Comparison of ENCODE assay signal across 10 cellular contexts in the genomic region with DNA sequence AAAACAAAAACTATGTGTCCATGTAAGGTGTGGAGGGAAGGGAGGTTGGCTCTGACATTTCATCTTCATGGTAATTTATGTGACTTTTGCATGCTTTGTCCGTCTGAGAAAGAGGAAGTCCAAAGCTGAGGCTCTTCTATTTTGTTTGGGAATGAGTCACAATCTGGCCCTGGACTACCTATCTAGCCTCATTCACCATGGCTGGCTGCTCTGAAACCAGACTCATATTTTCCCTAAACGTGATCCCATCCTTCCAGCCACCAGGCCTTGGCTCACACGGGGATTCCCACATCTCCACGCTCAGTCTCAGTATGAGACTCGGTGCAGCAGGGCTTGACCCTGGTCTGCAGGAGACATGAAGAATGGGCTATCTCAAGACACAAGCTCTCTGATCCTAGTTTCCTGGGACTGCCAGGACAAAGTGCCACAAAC.
A peak's percentile ranks its signal among the peaks of the same experiment; 100 is the strongest.
DNase-seq lines count a peak whose midpoint lies in the region; ATAC-seq, FAIRE-seq and TF ChIP-seq lines count a peak whose summit lies in the region.
"Had no signal": no experiment of that assay in that cellular context is flagged by ENCODE, and none has a peak within 500 bp of the region (broad histone marks: within the 10 kb centered on the region; RNA-seq: fewer than 3 reads in every experiment).

No MANE protein-coding gene starts in this region.

- H3K36me3 ChIP-seq in ACC112 (ENCODE audit: insufficient read depth, low read length): no peaks in the 10 kb centered on the region
- H3K36me3 ChIP-seq in astrocyte (ENCODE audit: insufficient read depth, low read length): no peaks in the 10 kb centered on the region
- H3K36me3 ChIP-seq: BE2C had no signal

- H3K4me1 Mint-ChIP-seq in astrocyte (ENCODE audit: low read depth, unreplicated experiment): peaks cover 21% of the 10 kb centered on the region
- H3K4me1 Mint-ChIP-seq: activated naive CD4-positive, alpha-beta T cell treated with anti-CD3 and anti-CD28 coated beads, Interleukin-2, amount 50 U/mL, for 24 hours had no signal

- peak; percentile 77 for ATAC-seq in GM19043 (IDR thresholded peaks at IDR 0.05; ENCODE audit: low read depth, unreplicated experiment)
- peak; percentile 81 for ATAC-seq in HG03025 (IDR thresholded peaks at IDR 0.05; ENCODE audit: low FRiP score, unreplicated experiment)

- H3K36me3 Mint-ChIP-seq in astrocyte (ENCODE audit: low read depth, unreplicated experiment): no peaks in the 10 kb centered on the region
- H3K36me3 Mint-ChIP-seq: activated naive CD4-positive, alpha-beta T cell treated with anti-CD3 and anti-CD28 coated beads, Interleukin-2, amount 50 U/mL, for 24 hours had no signal

- H3K4me3 Mint-ChIP-seq in astrocyte (ENCODE audit: unreplicated experiment): no peak overlapping the region
- H3K4me3 Mint-ChIP-seq: activated naive CD4-positive, alpha-beta T cell treated with anti-CD3 and anti-CD28 coated beads, Interleukin-2, amount 50 U/mL, for 24 hours had no signal

- in situ Hi-C loops in ACHN (cut with HindIII; ENCODE audit: low pct_ligation_motif_present, low pct_unique_long_range_greater_than_20kb, low sequenced_read_pairs): no loop called here

- H4K20me1 ChIP-seq in astrocyte (ENCODE audit: insufficient read depth, low read length): no peaks in the 10 kb centered on the region

- TF ChIP-seq CTCF in astrocyte (IDR thresholded peaks at IDR 0.05; ENCODE audit: insufficient read depth, low read depth, low read length): no peak

- H3K4me1 ChIP-seq in ACC112 (ENCODE audit: control insufficient read depth, insufficient read depth, low read length, unreplicated experiment) (peaks cover 18% of the 10 kb centered on the region), astrocyte (ENCODE audit: insufficient read depth, low read length) (peaks cover 16% of the 10 kb centered on the region)

- H3K27me3 ChIP-seq in ACC112 (ENCODE audit: insufficient read depth, low read length): no peaks in the 10 kb centered on the region
- no peaks in the 10 kb centered on the region for H3K27me3 ChIP-seq in astrocyte (ENCODE audit: insufficient read depth, low read length)
- H3K27me3 ChIP-seq: BE2C had no signal

- H3K4me3 ChIP-seq in ACC112 (ENCODE audit: low read depth, low read length) (no peak overlapping the region), astrocyte (ENCODE audit: insufficient read depth, low read depth, low read length) (no peak overlapping the region)

- H3K9me3 ChIP-seq in astrocyte (ENCODE audit: insufficient read depth, low read depth, low read length): no peaks in the 10 kb centered on the region
- H3K9me3 ChIP-seq: BE2C had no signal

- no peak overlapping the region for H3K27ac ChIP-seq in ACC112 (ENCODE audit: low read depth, low read length)
- H3K27ac ChIP-seq in astrocyte (ENCODE audit: low read depth, low read length): no peak overlapping the region

- FAIRE-seq in astrocyte (lab: Jason Lieb, UNC): peak; percentile 23

- H3K27ac Mint-ChIP-seq in astrocyte (ENCODE audit: unreplicated experiment): no peak overlapping the region
- H3K27ac Mint-ChIP-seq: activated naive CD4-positive, alpha-beta T cell treated with anti-CD3 and anti-CD28 coated beads, Interleukin-2, amount 50 U/mL, for 24 hours had no signal

- H3K79me2 ChIP-seq in ACC112 (ENCODE audit: control insufficient read depth, insufficient read depth, low read length, unreplicated experiment) (no peaks in the 10 kb centered on the region), astrocyte (ENCODE audit: insufficient read depth, low read length) (no peaks in the 10 kb centered on the region)

- no peak overlapping the region for H3K9ac ChIP-seq in astrocyte (ENCODE audit: low read length)

- H2AFZ ChIP-seq in ACC112 (ENCODE audit: low read length, unreplicated experiment) (peak overlapping the region; percentile 30), astrocyte (ENCODE audit: low read depth, low read length) (peak overlapping the region; percentile 19)

- peak overlapping the region; percentile 22 for H3K4me2 ChIP-seq in astrocyte (ENCODE audit: low read length)

- DNase-seq in astrocyte (ENCODE audit: low read depth) (peak; percentile 82), NCI-H1417 (lab: John Stamatoyannopoulos, UW) (no peak), ACHN (no peak)
- DNase-seq in activated CD4-positive, CD25-positive, alpha-beta regulatory T cell treated with anti-CD3 and anti-CD28 coated beads, Interleukin-2, amount 50 U/mL, for 72 hours: no peak
- no peak for DNase-seq in activated effector memory CD4-positive, alpha-beta T cell treated with anti-CD3 and anti-CD28 coated beads, Interleukin-2, amount 50 U/mL, for 16 hours
- DNase-seq: BE2C had no signal

- H3K9me3 Mint-ChIP-seq in astrocyte (ENCODE audit: unreplicated experiment): peaks cover 6% of the 10 kb centered on the region
- H3K9me3 Mint-ChIP-seq: activated naive CD4-positive, alpha-beta T cell treated with anti-CD3 and anti-CD28 coated beads, Interleukin-2, amount 50 U/mL, for 24 hours had no signal

- H3K27me3 Mint-ChIP-seq in astrocyte (ENCODE audit: low read depth, unreplicated experiment): peaks cover 9% of the 10 kb centered on the region
- H3K27me3 Mint-ChIP-seq: activated naive CD4-positive, alpha-beta T cell treated with anti-CD3 and anti-CD28 coated beads, Interleukin-2, amount 50 U/mL, for 24 hours had no signal
